Comparison of ENCODE assay signal across 25 cellular contexts in the genomic region with DNA sequence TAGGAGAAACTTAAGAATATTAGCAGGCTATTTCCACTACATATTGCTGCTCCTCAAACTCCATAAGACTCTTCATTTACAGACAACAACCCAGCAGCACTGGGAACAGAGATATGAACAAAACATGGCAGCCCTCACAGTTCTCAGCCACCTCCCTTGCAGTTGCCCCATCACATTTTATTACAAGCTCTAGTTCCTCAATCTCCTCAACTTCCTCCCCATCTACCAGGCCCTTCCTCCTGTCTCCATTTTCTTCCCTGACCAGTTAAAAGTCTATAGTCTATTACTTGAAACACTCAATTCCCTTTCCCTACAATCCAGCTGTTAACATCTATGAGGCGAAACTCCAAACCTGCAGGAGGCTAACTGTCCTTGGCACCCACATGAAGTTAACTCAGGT.
"Had no signal": no experiment of that assay in that cellular context is flagged by ENCODE, and none has a peak within 500 bp of the region (broad histone marks: within the 10 kb centered on the region; RNA-seq: fewer than 3 reads in every experiment).

No MANE protein-coding gene starts in this region.

- DNase-seq: activated CD4-positive, alpha-beta memory T cell treated with anti-CD3 and anti-CD28 coated beads for 36 hours; activated CD4-positive, alpha-beta T cell treated with anti-CD3 and anti-CD28 coated beads for 48 hours; activated effector memory CD4-positive, alpha-beta T cell treated with Interleukin-2 at 50 U/mL for 16 hours; activated naive CD4-positive, alpha-beta T cell treated with anti-CD3 and anti-CD28 coated beads for 36 hours; activated naive CD8-positive, alpha-beta T cell treated with anti-CD3 and anti-CD28 coated beads, Interleukin-2, amount 10 ng/mL, durations not matched to agents 7 days and 5 days; activated T-cell treated with anti-CD3 and anti-CD28 coated beads, Interleukin-2, amount 50 U/mL, for 48 hours; amniotic stem cell; effector CD4-positive, alpha-beta T cell; foreskin fibroblast; heart right ventricle; kidney; lower lobe of right lung; mesendoderm; naive B cell; posterior cingulate gyrus; small intestine; stimulated activated CD4-positive, alpha-beta T cell treated with anti-CD3 and anti-CD28 coated beads, Interleukin-2, amount 100 ng/mL, for 24 hours; stimulated activated naive CD4-positive, alpha-beta T cell; testis; trophoblast cell had no signal

- H3K27me3 Mint-ChIP-seq: activated CD4-positive, alpha-beta memory T cell treated with anti-CD3 and anti-CD28 coated beads for 36 hours; activated naive CD8-positive, alpha-beta T cell treated with anti-CD3 and anti-CD28 coated beads, Interleukin-2, amount 10 ng/mL, durations not matched to agents 7 days and 5 days; dendritic cell treated with granulocyte-macrophage colony-stimulating factor and Interleukin-4, amounts not matched to agents 40 ng/mL and 50 ng/mL, for 4 days; naive B cell had no signal

- H3K36me3 ChIP-seq: heart right ventricle, lower lobe of right lung, vagina had no signal

- H3K27me3 ChIP-seq: heart right ventricle, testis, vagina had no signal

- H3K27ac Mint-ChIP-seq: activated CD4-positive, alpha-beta memory T cell treated with anti-CD3 and anti-CD28 coated beads for 36 hours; activated naive CD4-positive, alpha-beta T cell treated with anti-CD3 and anti-CD28 coated beads for 36 hours; activated naive CD8-positive, alpha-beta T cell treated with anti-CD3 and anti-CD28 coated beads, Interleukin-2, amount 10 ng/mL, durations not matched to agents 7 days and 5 days; dendritic cell treated with granulocyte-macrophage colony-stimulating factor and Interleukin-4, amounts not matched to agents 40 ng/mL and 50 ng/mL, for 4 days; naive B cell; T-helper 2 cell treated with Interferon-gamma antibody and Interleukin-4, amounts not matched to agents 5 μg/mL and 100 μg/mL, for 36 hours had no signal

- H3K9me3 ChIP-seq: heart right ventricle, lower lobe of right lung, testis, vagina had no signal

- H3K4me1 ChIP-seq: lower lobe of right lung, testis, vagina had no signal

- H3K4me3 Mint-ChIP-seq: activated CD4-positive, alpha-beta memory T cell treated with anti-CD3 and anti-CD28 coated beads for 36 hours; activated naive CD4-positive, alpha-beta T cell treated with anti-CD3 and anti-CD28 coated beads for 36 hours; activated naive CD8-positive, alpha-beta T cell treated with anti-CD3 and anti-CD28 coated beads, Interleukin-2, amount 10 ng/mL, durations not matched to agents 7 days and 5 days; dendritic cell treated with granulocyte-macrophage colony-stimulating factor and Interleukin-4, amounts not matched to agents 40 ng/mL and 50 ng/mL, for 4 days; naive B cell; T-helper 2 cell treated with Interferon-gamma antibody and Interleukin-4, amounts not matched to agents 5 μg/mL and 100 μg/mL, for 36 hours had no signal

- H3K4me3 ChIP-seq: heart right ventricle, lower lobe of right lung, testis, vagina had no signal

- H3K36me3 Mint-ChIP-seq: activated CD4-positive, alpha-beta memory T cell treated with anti-CD3 and anti-CD28 coated beads for 36 hours had no signal

- FAIRE-seq: endometrium, kidney, small intestine had no signal

- H3K27ac ChIP-seq: heart right ventricle, lower lobe of right lung, testis, vagina had no signal

- ATAC-seq: heart right ventricle, sciatic nerve had no signal

- H3K9me3 Mint-ChIP-seq: activated CD4-positive, alpha-beta memory T cell treated with anti-CD3 and anti-CD28 coated beads for 36 hours; activated naive CD4-positive, alpha-beta T cell treated with anti-CD3 and anti-CD28 coated beads for 36 hours; activated naive CD8-positive, alpha-beta T cell treated with anti-CD3 and anti-CD28 coated beads, Interleukin-2, amount 10 ng/mL, durations not matched to agents 7 days and 5 days; dendritic cell treated with granulocyte-macrophage colony-stimulating factor and Interleukin-4, amounts not matched to agents 40 ng/mL and 50 ng/mL, for 4 days; naive B cell; T-helper 2 cell treated with Interferon-gamma antibody and Interleukin-4, amounts not matched to agents 5 μg/mL and 100 μg/mL, for 36 hours had no signal
